Comparison of ENCODE assay signal across 9 cellular contexts in genomic region chrX:45758319-45758718, GRCh38.
DNase-seq lines count a peak whose midpoint lies in the region; ATAC-seq, FAIRE-seq and TF ChIP-seq lines count a peak whose summit lies in the region.
"Had no signal": no experiment of that assay in that cellular context is flagged by ENCODE, and none has a peak within 500 bp of the region (broad histone marks: within the 10 kb centered on the region; RNA-seq: fewer than 3 reads in every experiment).

No MANE protein-coding gene starts in this region.

- no peak overlapping the region for H2AFZ ChIP-seq in trophoblast cell (ENCODE audit: insufficient read depth, low read length, poor library complexity)
- H2AFZ ChIP-seq in OCI-LY7 (ENCODE audit: low read length), result no peak overlapping the region

- H3K9me3 ChIP-seq in trophoblast cell (ENCODE audit: insufficient read depth, low read depth, low read length), result no peaks in the 10 kb centered on the region
- no peaks in the 10 kb centered on the region for H3K9me3 ChIP-seq in OCI-LY7 (ENCODE audit: low read length)

- POLR2A ChIA-PET in OCI-LY7 (lab: Charles Lee), result no interaction called here

- no peak overlapping the region for H3K9ac ChIP-seq in trophoblast cell (ENCODE audit: low read length)

- H3K36me3 ChIP-seq in trophoblast cell (ENCODE audit: control insufficient read depth in 1 of 2, insufficient read depth in 2 of 2, low read length in 2 of 2) (peaks cover 0 to 2% of the 10 kb centered on the region in 2 experiments), OCI-LY7 (ENCODE audit: insufficient read depth, low read length) (no peaks in the 10 kb centered on the region)

- H4K91ac ChIP-seq in trophoblast cell (ENCODE audit: low read depth, low read length), result no peak overlapping the region

- peak overlapping the region; percentile 58 for H3K27ac ChIP-seq in trophoblast cell (ENCODE audit: low read depth, low read length)
- no peak overlapping the region for H3K27ac ChIP-seq in OCI-LY7 (ENCODE audit: low read depth, low read length, poor library complexity, severe bottlenecking)

- no peak for TF ChIP-seq POLR2A in GM12892 (IDR thresholded peaks at IDR 0.05; ENCODE audit: low read depth, low read length)

- peaks cover 0 to 4% of the 10 kb centered on the region in 2 experiments for H3K4me1 ChIP-seq in trophoblast cell (ENCODE audit: control insufficient read depth in 1 of 2, insufficient read depth in 2 of 2, low read length in 2 of 2)
- H3K4me1 ChIP-seq in OCI-LY7 (ENCODE audit: insufficient read depth, low read length, poor library complexity, severe bottlenecking), result no peaks in the 10 kb centered on the region

- peak overlapping the region; percentile 44 for H2BK5ac ChIP-seq in trophoblast cell (ENCODE audit: low read depth, low read length, poor library complexity)

- H2BK120ac ChIP-seq in trophoblast cell (ENCODE audit: insufficient read depth, low read length, poor library complexity), result no peak overlapping the region

- no peak overlapping the region for H3K14ac ChIP-seq in trophoblast cell (ENCODE audit: low read length)

- ATAC-seq in HG02678 (IDR thresholded peaks at IDR 0.05; ENCODE audit: unreplicated experiment), result peak; percentile 36
- ATAC-seq in GM21717 (IDR thresholded peaks at IDR 0.05; ENCODE audit: unreplicated experiment), result no peak

- no peak overlapping the region for H2BK12ac ChIP-seq in trophoblast cell (ENCODE audit: low read length)

- H4K12ac ChIP-seq in trophoblast cell (ENCODE audit: low read depth, low read length), result no peak overlapping the region

- no peaks in the 10 kb centered on the region for H3K27me3 ChIP-seq in trophoblast cell (ENCODE audit: insufficient read depth, low read length)

- intact Hi-C loops in OCI-LY7 (cut with micrococcal nuclease; ENCODE audit: unreplicated experiment), result no loop called here

- H4K8ac ChIP-seq in trophoblast cell (ENCODE audit: low read depth, low read length), result no peak overlapping the region

- no peak overlapping the region for H2AK5ac ChIP-seq in trophoblast cell (ENCODE audit: low read length)

- peak; percentile 90 for FAIRE-seq in GM12892 (lab: Jason Lieb, UNC)

- H3K4ac ChIP-seq in trophoblast cell (ENCODE audit: low read depth, low read length), result no peak overlapping the region

- H3K23ac ChIP-seq in trophoblast cell (ENCODE audit: low read length), result no peak overlapping the region

- no peak for DNase-seq in GM12892 (ENCODE audit: insufficient read length)
- DNase-seq in RKO (ENCODE audit: low spot score), result peak; percentile 96
- DNase-seq in astrocyte of the cerebellum (ENCODE audit: low read depth), result peak; percentile 84
- no peak for DNase-seq in trophoblast cell
- no peak for DNase-seq in epidermal melanocyte (ENCODE audit: insufficient read length, low spot score)
- no peak for DNase-seq in OCI-LY7 (ENCODE audit: low spot score)
- DNase-seq: right cardiac atrium had no signal

- CTCF ChIA-PET in OCI-LY7 (lab: Charles Lee; ENCODE audit: unreplicated experiment), result no interaction called here

- no peaks in the 10 kb centered on the region for H3K79me1 ChIP-seq in trophoblast cell (ENCODE audit: low read length)

- no peak overlapping the region for H3K18ac ChIP-seq in trophoblast cell (ENCODE audit: low read length)

- H3K9me2 ChIP-seq in OCI-LY7 (ENCODE audit: insufficient read depth, low read length), result no peaks in the 10 kb centered on the region

- no CpG with 5 or more reads among the region's 7 CpGs for WGBS in trophoblast cell (ENCODE audit: extremely low coverage, insufficient coverage, insufficient read length)

- BruUV-seq in OCI-LY7 (replicated peaks; lab: Mats Ljungman, UMichigan), result no TSS peak

- H3K4me2 ChIP-seq in trophoblast cell (ENCODE audit: low read length), result no peak overlapping the region
- no peak overlapping the region for H3K4me2 ChIP-seq in OCI-LY7 (ENCODE audit: low read length)

- H3K4me3 ChIP-seq in astrocyte of the cerebellum (ENCODE audit: low read depth, low read length) (no peak overlapping the region), trophoblast cell (ENCODE audit: low read depth, low read length) (no peak overlapping the region), OCI-LY7 (ENCODE audit: low read depth, low read length, poor library complexity, severe bottlenecking) (no peak overlapping the region)

- TF ChIP-seq CTCF in astrocyte of the cerebellum (IDR thresholded peaks at IDR 0.05; ENCODE audit: low read depth, low read length, missing control alignments) (no peak), OCI-LY7 (conservative IDR thresholded peaks at IDR 0.05; ENCODE audit: low read length) (no peak)

- H4K20me1 ChIP-seq in OCI-LY7 (ENCODE audit: insufficient read depth, low read length), result no peaks in the 10 kb centered on the region

- in situ Hi-C loops in astrocyte of the cerebellum (cut with HindIII; ENCODE audit: low sequenced_read_pairs), result no loop called here

- H3K79me2 ChIP-seq in trophoblast cell (ENCODE audit: control insufficient read depth, insufficient read depth, low read length, poor library complexity) (no peaks in the 10 kb centered on the region), OCI-LY7 (ENCODE audit: insufficient read depth, low read depth, low read length) (no peaks in the 10 kb centered on the region)

Comparison
In these comparisons a context has a peak if more than half of its experiments do, and no peak if none do; other contexts are left out.
1. DNase-seq: peak in RKO (single experiment) and astrocyte of the cerebellum (single experiment); none in GM12892 (single experiment), trophoblast cell (0 of 2), epidermal melanocyte (single experiment) and OCI-LY7 (single experiment).